In the genomic region with DNA sequence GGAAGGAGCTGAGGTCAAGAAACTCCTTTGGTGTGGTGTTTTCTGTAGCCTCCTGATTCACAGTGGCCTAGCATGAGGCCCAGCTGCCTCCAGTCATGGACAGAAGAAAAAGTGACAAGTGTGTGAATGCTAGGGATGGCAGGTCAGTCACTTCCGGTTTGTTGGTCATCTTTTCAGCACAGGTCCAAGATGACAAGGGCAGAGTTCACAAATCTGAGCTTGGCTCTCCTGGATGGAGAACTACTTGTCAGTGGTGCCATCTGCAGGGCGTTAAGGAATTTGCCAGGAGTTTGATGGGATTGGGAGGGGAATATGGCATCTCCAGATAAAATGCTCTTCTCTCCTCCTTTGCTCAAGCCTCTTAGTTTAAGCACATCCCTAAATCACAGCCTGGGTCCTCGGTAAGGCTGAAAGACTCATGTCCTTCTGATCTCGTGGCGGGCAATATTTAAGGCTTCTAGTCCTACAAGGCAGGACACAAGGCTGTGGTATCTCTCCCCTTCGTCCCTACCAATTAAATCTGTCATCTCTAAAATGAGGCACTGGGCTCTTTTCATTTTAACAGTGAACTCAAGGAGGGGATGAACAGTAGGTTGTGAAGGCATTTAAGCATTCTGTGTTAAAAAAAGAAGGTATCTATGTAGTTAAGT, we compare ENCODE assay signal across 8 cellular contexts. TPM values are rescaled to one million over a fixed set of nuclear protein-coding genes. Genes with fewer than 3 reads are reported as not detected.
A peak's percentile ranks its signal among the peaks of the same experiment; 100 is the strongest.
DNase-seq lines count a peak whose midpoint lies in the region; ATAC-seq and TF ChIP-seq lines count a peak whose summit lies in the region.

No MANE protein-coding gene starts in this region.

- no peaks in the 10 kb centered on the region for H3K27me3 ChIP-seq in CD4-positive, alpha-beta memory T cell (ENCODE audit: insufficient read depth, low read length)

- H3K4me3 ChIP-seq in HFF-Myc (replicated peaks; ENCODE audit: low read depth, low read length) (no peak overlapping the region), foreskin fibroblast (ENCODE audit: low read depth in 1 of 2, low read length in 2 of 2) (no peak overlapping the region)
- no peak overlapping the region for H3K4me3 ChIP-seq in CD4-positive, alpha-beta memory T cell (ENCODE audit: low read length in 2 of 2)

- no peaks in the 10 kb centered on the region for H3K27me3 Mint-ChIP-seq in CD4-positive, alpha-beta memory T cell

- CTCF ChIA-PET in CD4-positive, alpha-beta memory T cell (lab: Charles Lee; ENCODE audit: partially characterized antibody) = interaction anchor here (0.8 to 2.0 kb wide), 4 partner anchors 9 to 56 kb away, joined by 4 to 8 read pairs (median 6); a partner anchor contains a TSS

- H3K4me3 Mint-ChIP-seq in CD4-positive, alpha-beta memory T cell = no peak overlapping the region

- TF ChIP-seq CTCF in HFF-Myc (IDR thresholded peaks at IDR 0.05; ENCODE audit: low read depth, low read length, missing control alignments) = peak; percentile 71
- TF ChIP-seq CTCF in foreskin fibroblast (IDR thresholded peaks at IDR 0.05; ENCODE audit: low read depth, low read length) = peak; percentile 72

- no peak overlapping the region for H3K27ac ChIP-seq in CD4-positive, alpha-beta memory T cell (ENCODE audit: low read depth, low read length)

- peaks cover 0 to 1% (median 0%) of the 10 kb centered on the region in 4 donors for H3K4me1 Mint-ChIP-seq in CD4-positive, alpha-beta memory T cell

- ATAC-seq in GM19328 (IDR thresholded peaks at IDR 0.05; ENCODE audit: unreplicated experiment) (no peak), HG03432 (IDR thresholded peaks at IDR 0.05; ENCODE audit: unreplicated experiment) (no peak)

- no peak overlapping the region for H3K27ac Mint-ChIP-seq in CD4-positive, alpha-beta memory T cell

- peaks cover 0 to 2% (median 0%) of the 10 kb centered on the region in 8 donors for H3K9me3 Mint-ChIP-seq in CD4-positive, alpha-beta memory T cell

- intact Hi-C loops in CD4-positive, alpha-beta memory T cell (cut with micrococcal nuclease) = no loop called here

- no peaks in the 10 kb centered on the region for H3K36me3 Mint-ChIP-seq in CD4-positive, alpha-beta memory T cell

- peak; percentile 59 for DNase-seq in AG08396 (ENCODE audit: low spot score)
- DNase-seq in HFF-Myc (ENCODE audit: extremely low read depth, low read depth) = no peak
- peak; percentile 79 for DNase-seq in SK-N-DZ (ENCODE audit: low spot score)
- peak; percentile 62 to 83 for DNase-seq in foreskin fibroblast
- peak; percentile 84 for DNase-seq in pons (ENCODE audit: low spot score)
- DNase-seq in CD4-positive, alpha-beta memory T cell = no peak

- POLR2A ChIA-PET in CD4-positive, alpha-beta memory T cell (lab: Charles Lee; ENCODE audit: partially characterized antibody) = interaction anchor here (0.9 to 2.6 kb wide), 2 partner anchors 9 to 12 kb away, joined by 4 to 15 read pairs; a partner anchor contains a TSS

- no peaks in the 10 kb centered on the region for H3K4me1 ChIP-seq in CD4-positive, alpha-beta memory T cell (ENCODE audit: insufficient read depth, low read length)

- no peaks in the 10 kb centered on the region for H3K9me3 ChIP-seq in CD4-positive, alpha-beta memory T cell (ENCODE audit: control insufficient read depth in 1 of 2, low read length in 2 of 2)

- H3K36me3 ChIP-seq in CD4-positive, alpha-beta memory T cell (ENCODE audit: insufficient read depth, low read length) = no peaks in the 10 kb centered on the region

RNA-seq across cellular contexts. Expression of a gene that starts 10.0 kb away (rescaled TPM):
- polyA plus RNA-seq in SK-N-DZ (2014; cell fraction: cytosol; rRNA removed) = 4,089 and 4,487 TPM in 2 replicates
- polyA plus RNA-seq in SK-N-DZ (2014; cell fraction: nucleus; rRNA removed) = 1,364 and 1,619 TPM in 2 replicates
- 100 to 1,000 TPM; 332 to 361 TPM for total RNA-seq in CD4-positive, alpha-beta memory T cell
- 100 to 1,000 TPM; 411 to 573 TPM for polyA plus RNA-seq in CD4-positive, alpha-beta memory T cell

RNA-seq across cellular contexts. Expression of a gene that starts 10.5 kb away (rescaled TPM):
- polyA plus RNA-seq in SK-N-DZ (2014; cell fraction: cytosol; rRNA removed) = 39.9 and 61.0 TPM in 2 replicates
- 254 and 255 TPM in 2 replicates for polyA plus RNA-seq in SK-N-DZ (2014; cell fraction: nucleus; rRNA removed)
- 100 to 1,000 TPM; 222 to 226 TPM for total RNA-seq in CD4-positive, alpha-beta memory T cell
- 10 to 100 TPM; 35.9 to 46.5 TPM for polyA plus RNA-seq in CD4-positive, alpha-beta memory T cell

RNA-seq across cellular contexts. Expression of a gene that starts 26.6 kb away (rescaled TPM):
- 0.21 TPM in 1 of 2 replicates, not detected in the other for polyA plus RNA-seq in SK-N-DZ (2014; cell fraction: cytosol; rRNA removed)
- 0.47 and 1.3 TPM in 2 replicates for polyA plus RNA-seq in SK-N-DZ (2014; cell fraction: nucleus; rRNA removed)
- total RNA-seq in CD4-positive, alpha-beta memory T cell = under 1 TPM; 0.35 to 0.44 TPM
- polyA plus RNA-seq in CD4-positive, alpha-beta memory T cell = not detected

RNA-seq across cellular contexts. Expression of a gene that starts 51.4 kb away (rescaled TPM):
- 14.2 and 19.6 TPM in 2 replicates for polyA plus RNA-seq in SK-N-DZ (2014; cell fraction: cytosol; rRNA removed)
- polyA plus RNA-seq in SK-N-DZ (2014; cell fraction: nucleus; rRNA removed) = 14.3 and 15.4 TPM in 2 replicates
- total RNA-seq in CD4-positive, alpha-beta memory T cell = 1 to 10 TPM; 2.7 to 2.9 TPM
- polyA plus RNA-seq in CD4-positive, alpha-beta memory T cell = 10 to 100 TPM in 1 of 2 donors, 1 to 10 TPM in 1; 9.2 to 10.5 TPM

Comparison
In these comparisons a context has a peak if more than half of its experiments do, and no peak if none do; other contexts are left out.
1. DNase-seq: peak in AG08396 (single experiment), SK-N-DZ (single experiment), foreskin fibroblast (2 of 2) and pons (single experiment); none in HFF-Myc (single experiment) and CD4-positive, alpha-beta memory T cell (0 of 5).